In genomic region chr1:168134132-168135041, GRCh38 we compare ENCODE assay signal across 12 cellular contexts. TPM values are rescaled to one million over a fixed set of nuclear protein-coding genes. Genes with fewer than 3 reads are reported as not detected.
DNase-seq lines count a peak whose midpoint lies in the region; ATAC-seq and TF ChIP-seq lines count a peak whose summit lies in the region.
"Had no signal": no experiment of that assay in that cellular context is flagged by ENCODE, and none has a peak within 500 bp of the region (broad histone marks: within the 10 kb centered on the region; RNA-seq: fewer than 3 reads in every experiment).

No MANE protein-coding gene starts in this region.

- POLR2A ChIA-PET in activated B cell treated with CpG ODN at 0.5 μM for 24 hours (lab: Charles Lee), result no interaction called here

- CTCF ChIA-PET in activated B cell treated with CpG ODN at 0.5 μM for 24 hours (lab: Charles Lee), result no interaction called here

- no peaks in the 10 kb centered on the region for H3K36me3 ChIP-seq in iPS-20b (ENCODE audit: insufficient read depth, low read depth, low read length)
- H3K36me3 ChIP-seq in thoracic aorta, result no peaks in the 10 kb centered on the region
- H3K36me3 ChIP-seq: suprapubic skin had no signal

- no peaks in the 10 kb centered on the region for H3K36me3 Mint-ChIP-seq in activated naive CD8-positive, alpha-beta T cell
- no peaks in the 10 kb centered on the region for H3K36me3 Mint-ChIP-seq in activated naive CD8-positive, alpha-beta T cell treated with anti-CD3 and anti-CD28 coated beads for 36 hours
- H3K36me3 Mint-ChIP-seq in activated B cell treated with CpG ODN at 0.5 μM for 24 hours (ENCODE audit: low read depth), result peaks cover 5% of the 10 kb centered on the region

- no peak for DNase-seq in activated naive CD8-positive, alpha-beta T cell treated with anti-CD3 and anti-CD28 coated beads for 36 hours
- DNase-seq in activated B cell treated with CpG ODN at 0.5 μM for 24 hours (no peak), thoracic aorta (ENCODE audit: low spot score) (no peak), NCI-H524 (lab: John Stamatoyannopoulos, UW) (no peak), NCI-H2171 treated with DMSO at 0.1 percent for 48 hours (lab: John Stamatoyannopoulos, UW) (no peak)
- no peak for DNase-seq in activated CD4-positive, CD25-positive, alpha-beta regulatory T cell treated with anti-CD3 and anti-CD28 coated beads, Interleukin-2, amount 50 U/mL, for 72 hours
- DNase-seq: DMS153, NCI-H2171, T-helper 1 cell had no signal

- TF ChIP-seq CTCF in activated B cell treated with CpG ODN at 0.5 μM for 24 hours (IDR thresholded peaks at IDR 0.05), result no peak
- no peak for TF ChIP-seq CTCF in thoracic aorta (IDR thresholded peaks at IDR 0.05)

- H3K27me3 ChIP-seq in iPS-20b (ENCODE audit: insufficient read depth, low read length) (peaks cover 42% of the 10 kb centered on the region), thoracic aorta (replicated peaks; ENCODE audit: insufficient read depth) (no peaks in the 10 kb centered on the region)
- H3K27me3 ChIP-seq: suprapubic skin had no signal

- H3K9me3 ChIP-seq in iPS-20b (ENCODE audit: insufficient read depth, low read depth, low read length) (no peaks in the 10 kb centered on the region), thoracic aorta (no peaks in the 10 kb centered on the region)
- H3K9me3 ChIP-seq: suprapubic skin had no signal

- no peak overlapping the region for H3K27ac ChIP-seq in iPS-20b (ENCODE audit: low read length)
- peak overlapping the region in 1 of 2 donors; percentile 14 for H3K27ac ChIP-seq in thoracic aorta
- H3K27ac ChIP-seq: suprapubic skin had no signal

- H3K4me1 ChIP-seq in iPS-20b (ENCODE audit: insufficient read depth, low read length) (peaks cover 7% of the 10 kb centered on the region), thoracic aorta (ENCODE audit: control insufficient read depth in 1 of 2, low read depth in 2 of 2) (peaks cover 3 to 26% of the 10 kb centered on the region in 2 donors)

- H3K4me3 Mint-ChIP-seq in activated naive CD8-positive, alpha-beta T cell, result peak overlapping the region; percentile 86
- no peak overlapping the region for H3K4me3 Mint-ChIP-seq in activated naive CD8-positive, alpha-beta T cell treated with anti-CD3 and anti-CD28 coated beads for 36 hours
- H3K4me3 Mint-ChIP-seq in activated B cell treated with CpG ODN at 0.5 μM for 24 hours, result peak overlapping the region; percentile 45

- peaks cover 38% of the 10 kb centered on the region for H3K27me3 Mint-ChIP-seq in activated naive CD8-positive, alpha-beta T cell
- H3K27me3 Mint-ChIP-seq in activated naive CD8-positive, alpha-beta T cell treated with anti-CD3 and anti-CD28 coated beads for 36 hours, result peaks cover 65% of the 10 kb centered on the region
- H3K27me3 Mint-ChIP-seq in activated B cell treated with CpG ODN at 0.5 μM for 24 hours, result peaks cover 50% of the 10 kb centered on the region

- ATAC-seq in activated B cell treated with CpG ODN at 0.5 μM for 24 hours (ENCODE audit: low read depth) (no peak), thoracic aorta (ENCODE audit: insufficient number of reproducible peaks, low FRiP score, low read depth) (no peak)

- H3K27ac Mint-ChIP-seq in activated naive CD8-positive, alpha-beta T cell, result no peak overlapping the region
- H3K27ac Mint-ChIP-seq in activated naive CD8-positive, alpha-beta T cell treated with anti-CD3 and anti-CD28 coated beads for 36 hours, result no peak overlapping the region
- H3K27ac Mint-ChIP-seq in activated B cell treated with CpG ODN at 0.5 μM for 24 hours, result no peak overlapping the region

- H3K9ac ChIP-seq in iPS-20b (ENCODE audit: low read depth, low read length), result no peak overlapping the region

- H3K4me3 ChIP-seq in iPS-20b (ENCODE audit: low read length), result peak overlapping the region; percentile 94; the same call in 1 of the 2 replicates
- peak overlapping the region; percentile 91 for H3K4me3 ChIP-seq in thoracic aorta

- H3K4me1 Mint-ChIP-seq in activated naive CD8-positive, alpha-beta T cell (ENCODE audit: low read depth), result peaks cover 24% of the 10 kb centered on the region
- H3K4me1 Mint-ChIP-seq in activated naive CD8-positive, alpha-beta T cell treated with anti-CD3 and anti-CD28 coated beads for 36 hours, result peaks cover 25% of the 10 kb centered on the region
- peaks cover 18% of the 10 kb centered on the region for H3K4me1 Mint-ChIP-seq in activated B cell treated with CpG ODN at 0.5 μM for 24 hours

- intact Hi-C loops in activated B cell treated with CpG ODN at 0.5 μM for 24 hours (cut with micrococcal nuclease), result no loop called here

- H3K9me3 Mint-ChIP-seq in activated naive CD8-positive, alpha-beta T cell (ENCODE audit: low read depth), result no peaks in the 10 kb centered on the region
- H3K9me3 Mint-ChIP-seq in activated naive CD8-positive, alpha-beta T cell treated with anti-CD3 and anti-CD28 coated beads for 36 hours, result no peaks in the 10 kb centered on the region
- H3K9me3 Mint-ChIP-seq in activated B cell treated with CpG ODN at 0.5 μM for 24 hours, result no peaks in the 10 kb centered on the region

RNA-seq across cellular contexts. Expression of gene GPR161, which starts 2.3 kb away (rescaled TPM):
- under 1 TPM; 0.14 to 0.30 TPM for total RNA-seq in activated naive CD8-positive, alpha-beta T cell treated with anti-CD3 and anti-CD28 coated beads for 36 hours
- total RNA-seq in activated B cell treated with CpG ODN at 0.5 μM for 24 hours, result 0.04 and 0.32 TPM in 2 replicates
- total RNA-seq in thoracic aorta, result 10 to 100 TPM; 10.3 to 11.6 TPM

RNA-seq across cellular contexts. Expression of gene TIPRL, which starts 44.4 kb away (rescaled TPM):
- 10 to 100 TPM; 50.9 to 51.2 TPM for total RNA-seq in activated naive CD8-positive, alpha-beta T cell treated with anti-CD3 and anti-CD28 coated beads for 36 hours
- total RNA-seq in activated B cell treated with CpG ODN at 0.5 μM for 24 hours (25.5 and 29.8 TPM in 2 replicates), thoracic aorta (10 to 100 TPM; 18.5 to 22.9 TPM)
